Comparison of ENCODE assay signal across 9 cellular contexts in genomic region chr5:65928341-65928752, GRCh38. TPM values are rescaled to one million over a fixed set of nuclear protein-coding genes. Genes with fewer than 3 reads are reported as not detected.
DNase-seq lines count a peak whose midpoint lies in the region; ATAC-seq and TF ChIP-seq lines count a peak whose summit lies in the region.
"Had no signal": no experiment of that assay in that cellular context is flagged by ENCODE, and none has a peak within 500 bp of the region (broad histone marks: within the 10 kb centered on the region; RNA-seq: fewer than 3 reads in every experiment).

No MANE protein-coding gene starts in this region.

- TF ChIP-seq CTCF in SK-N-SH (IDR thresholded peaks at IDR 0.05), result no peak

- H3K4me2 ChIP-seq in SK-N-SH, result peak overlapping the region; percentile 86

- H3K27ac ChIP-seq in SK-N-SH (ENCODE audit: low read depth in 2 of 2, low read length in 1 of 2), result peak overlapping the region in 1 of 2 experiments; percentile 97; a peak in 2 of 4 replicates

- no peaks in the 10 kb centered on the region for H3K9me3 Mint-ChIP-seq in activated CD8-positive, alpha-beta T cell treated with anti-CD3 and anti-CD28 coated beads, Interleukin-2, amount 10 ng/mL, durations not matched to agents 7 days and 5 days (ENCODE audit: insufficient read depth)

- H3K4me3 ChIP-seq in SK-N-SH (ENCODE audit: low read depth in 2 of 2, low read length in 1 of 2), result peak overlapping the region; percentile 93 to 96
- peak overlapping the region; percentile 98 for H3K4me3 ChIP-seq in iPS-18c (ENCODE audit: insufficient read depth, low read depth, low read length)

- H2AFZ ChIP-seq in SK-N-SH (ENCODE audit: low read depth), result peak overlapping the region; percentile 52; the same call in 1 of the 2 replicates

- H3K4me3 Mint-ChIP-seq in activated CD8-positive, alpha-beta T cell treated with anti-CD3 and anti-CD28 coated beads, Interleukin-2, amount 10 ng/mL, durations not matched to agents 7 days and 5 days, result peak overlapping the region; percentile 94

- CTCF ChIA-PET in SK-N-SH (lab: Yijun Ruan, JAX), result interaction anchor here (0.9 to 1.5 kb wide), 2 partner anchors 138 to 184 kb away, joined by 3 read pairs; no protein-coding TSS in a partner anchor
- CTCF ChIA-PET in activated CD8-positive, alpha-beta T cell treated with anti-CD3 and anti-CD28 coated beads, Interleukin-2, amount 10 ng/mL, durations not matched to agents 7 days and 5 days (lab: Charles Lee), result interaction anchor here (1.5 kb wide), 1 partner anchor 167 kb away, joined by 4 read pairs; no protein-coding TSS in a partner anchor
- CTCF ChIA-PET in HEK293T (lab: Yijun Ruan, JAX), result no interaction called here

- peaks cover 71% of the 10 kb centered on the region for H3K79me2 ChIP-seq in SK-N-SH (ENCODE audit: insufficient read depth)

- peaks cover 35% of the 10 kb centered on the region for H3F3A ChIP-seq in SK-N-SH (replicated peaks; ENCODE audit: insufficient read depth)

- H3K27ac Mint-ChIP-seq in activated CD8-positive, alpha-beta T cell treated with anti-CD3 and anti-CD28 coated beads, Interleukin-2, amount 10 ng/mL, durations not matched to agents 7 days and 5 days, result peak overlapping the region; percentile 95

- no peak for TF ChIP-seq RAD21 in SK-N-SH (IDR thresholded peaks at IDR 0.05; ENCODE audit: low read length)

- peaks cover 57% of the 10 kb centered on the region for H4K20me1 ChIP-seq in SK-N-SH (ENCODE audit: insufficient read depth)

- WGBS in SK-N-SH (ENCODE audit: low lambda C conversion rate), result 25% methylated on average over 5 of the region's 5 CpGs

- ATAC-seq in SK-N-SH treated with all-trans-retinoic acid at 6 μM for 48 hours (no peak), HG03432 (IDR thresholded peaks at IDR 0.05; ENCODE audit: unreplicated experiment) (no peak), HG03439 (IDR thresholded peaks at IDR 0.05; ENCODE audit: unreplicated experiment) (no peak)
- no peak for ATAC-seq in activated CD8-positive, alpha-beta T cell treated with anti-CD3 and anti-CD28 coated beads, Interleukin-2, amount 10 ng/mL, durations not matched to agents 7 days and 5 days

- no peak for DNase-seq in SK-N-SH
- DNase-seq in activated CD8-positive, alpha-beta T cell treated with anti-CD3 and anti-CD28 coated beads, Interleukin-2, amount 10 ng/mL, durations not matched to agents 7 days and 5 days, result no peak
- DNase-seq in superior temporal gyrus (ENCODE audit: extremely low spot score), result peak; percentile 54
- no peak for DNase-seq in HEK293T (ENCODE audit: extremely low spot score)
- DNase-seq: DMS153 had no signal

- H3K36me3 ChIP-seq in SK-N-SH (replicated peaks in 1 of 2; ENCODE audit: control insufficient read depth in 1 of 2, insufficient read depth in 2 of 2, low read length in 1 of 2), result peaks cover 6 to 13% of the 10 kb centered on the region in 2 experiments

- H3K4me1 ChIP-seq in SK-N-SH (ENCODE audit: control insufficient read depth in 1 of 2, insufficient read depth in 2 of 2, low read depth in 1 of 2, low read length in 1 of 2), result peaks cover 9 to 10% of the 10 kb centered on the region in 2 experiments; a peak in 3 of 4 replicates

- TF ChIP-seq EP300 in SK-N-SH (IDR thresholded peaks at IDR 0.05; ENCODE audit: borderline replicate concordance in 1 of 2, low read depth in 1 of 2, low read length in 1 of 2), result no peak

- POLR2A ChIA-PET in SK-N-SH (lab: Yijun Ruan, JAX) (no interaction called here), HEK293T (lab: Yijun Ruan, JAX) (no interaction called here)
- POLR2A ChIA-PET in activated CD8-positive, alpha-beta T cell treated with anti-CD3 and anti-CD28 coated beads, Interleukin-2, amount 10 ng/mL, durations not matched to agents 7 days and 5 days (lab: Charles Lee), result no interaction called here

- H3K9me3 ChIP-seq in SK-N-SH (no peaks in the 10 kb centered on the region), iPS-18c (ENCODE audit: control insufficient read depth, insufficient read depth, low read length) (peaks cover 2% of the 10 kb centered on the region)

- peaks cover 12% of the 10 kb centered on the region for H3K27me3 Mint-ChIP-seq in activated CD8-positive, alpha-beta T cell treated with anti-CD3 and anti-CD28 coated beads, Interleukin-2, amount 10 ng/mL, durations not matched to agents 7 days and 5 days (ENCODE audit: low read depth)

- H3K9ac ChIP-seq in SK-N-SH, result peak overlapping the region; percentile 99; the same call in 1 of the 2 replicates

- H3K4me1 Mint-ChIP-seq in activated CD8-positive, alpha-beta T cell treated with anti-CD3 and anti-CD28 coated beads, Interleukin-2, amount 10 ng/mL, durations not matched to agents 7 days and 5 days (ENCODE audit: low read depth), result peaks cover 37% of the 10 kb centered on the region

- H3K36me3 Mint-ChIP-seq in activated CD8-positive, alpha-beta T cell treated with anti-CD3 and anti-CD28 coated beads, Interleukin-2, amount 10 ng/mL, durations not matched to agents 7 days and 5 days (ENCODE audit: low read depth), result peaks cover 20% of the 10 kb centered on the region

- H3K9me2 ChIP-seq in SK-N-SH, result no peaks in the 10 kb centered on the region

- H3K27me3 ChIP-seq in SK-N-SH (ENCODE audit: insufficient read depth), result no peaks in the 10 kb centered on the region

TF ChIP-seq in SK-N-SH, 30 proteins besides CTCF, POLR2A, EP300 and RAD21 (continues in another document):
- TF ChIP-seq PBX3 (IDR thresholded peaks at IDR 0.05) (no peak), NFIC (IDR thresholded peaks at IDR 0.05; ENCODE audit: borderline replicate concordance) (no peak), NRF1 (IDR thresholded peaks at IDR 0.05; ENCODE audit: low read depth, low read length) (no peak), SMC3 (IDR thresholded peaks at IDR 0.05; ENCODE audit: low read depth, low read length) (no peak), ELF1 (IDR thresholded peaks at IDR 0.05) (no peak)

TF ChIP-seq in SK-N-SH treated with all-trans-retinoic acid at 6 μM for 48 hours, 23 proteins besides CTCF, POLR2A, EP300 and RAD21:
- TF ChIP-seq GLIS3 (CRISPR knock-in tag; IDR thresholded peaks at IDR 0.05) (no peak), ZNF8 (CRISPR knock-in tag; IDR thresholded peaks at IDR 0.05) (no peak)

TF ChIP-seq in HEK293T, 16 proteins besides CTCF, POLR2A, EP300 and RAD21:
- no peak for TF ChIP-seq SUZ12 (IDR thresholded peaks at IDR 0.05)
- no peak for TF ChIP-seq L3MBTL2 (conservative IDR thresholded peaks at IDR 0.05)
- no peak for TF ChIP-seq ZNF384 (IDR thresholded peaks at IDR 0.05)
- no peak for TF ChIP-seq NFRKB (IDR thresholded peaks at IDR 0.05)
- TF ChIP-seq TARDBP (IDR thresholded peaks at IDR 0.05), result no peak
- no peak for TF ChIP-seq ELF4 (IDR thresholded peaks at IDR 0.05)
- no peak for TF ChIP-seq FOXM1 (IDR thresholded peaks at IDR 0.05; ENCODE audit: borderline replicate concordance)
- TF ChIP-seq PKNOX1 (IDR thresholded peaks at IDR 0.05), result no peak
- no peak for TF ChIP-seq FOXA1 (IDR thresholded peaks at IDR 0.05)
- no peak for TF ChIP-seq SP1 (IDR thresholded peaks at IDR 0.05)
- TF ChIP-seq FOXK2 (IDR thresholded peaks at IDR 0.05), result no peak
- no peak for TF ChIP-seq ARNT (IDR thresholded peaks at IDR 0.05)
- no peak for TF ChIP-seq HDGF (IDR thresholded peaks at IDR 0.05; ENCODE audit: borderline replicate concordance)
- TF ChIP-seq LEF1 (IDR thresholded peaks at IDR 0.05; ENCODE audit: borderline replicate concordance), result no peak
- no peak for TF ChIP-seq CTBP1 (IDR thresholded peaks at IDR 0.05; ENCODE audit: borderline replicate concordance)
- no peak for TF ChIP-seq BHLHE40 (IDR thresholded peaks at IDR 0.05; ENCODE audit: borderline replicate concordance)

RNA-seq across cellular contexts. Expression of gene ERBIN, which starts 2.0 kb away (rescaled TPM):
- polyA plus RNA-seq in SK-N-SH (2012; rRNA removed), result 10.3 and 14.0 TPM in 2 replicates
- polyA plus RNA-seq in SK-N-SH (2012; cell fraction: cytosol; rRNA removed), result 16.0 and 18.2 TPM in 2 replicates
- 8.0 and 21.9 TPM in 2 replicates for polyA plus RNA-seq in SK-N-SH (2012; cell fraction: nucleus; rRNA removed)
- 10 to 100 TPM; 44.8 to 46.9 TPM for total RNA-seq in activated CD8-positive, alpha-beta T cell treated with anti-CD3 and anti-CD28 coated beads, Interleukin-2, amount 10 ng/mL, durations not matched to agents 7 days and 5 days
